Comparison of ENCODE assay signal across 10 cellular contexts in genomic region chr5:39264528-39264927, GRCh38. TPM values are rescaled to one million over a fixed set of nuclear protein-coding genes. Genes with fewer than 3 reads are reported as not detected.
DNase-seq lines count a peak whose midpoint lies in the region; ATAC-seq and TF ChIP-seq lines count a peak whose summit lies in the region.
"Had no signal": no experiment of that assay in that cellular context is flagged by ENCODE, and none has a peak within 500 bp of the region (broad histone marks: within the 10 kb centered on the region; RNA-seq: fewer than 3 reads in every experiment).

No MANE protein-coding gene starts in this region.

- ATAC-seq in GM18907 (IDR thresholded peaks at IDR 0.05; ENCODE audit: unreplicated experiment) = peak; percentile 96
- peak; percentile 87 for ATAC-seq in GM21529 (IDR thresholded peaks at IDR 0.05; ENCODE audit: unreplicated experiment)
- peak; percentile 91 for ATAC-seq in HG03378 (IDR thresholded peaks at IDR 0.05; ENCODE audit: unreplicated experiment)
- ATAC-seq in sciatic nerve = no peak
- ATAC-seq: psoas muscle had no signal

- CTCF ChIA-PET in Caco-2 (lab: Charles Lee) = no interaction called here

- no peak overlapping the region for H3K4me3 Mint-ChIP-seq in Caco-2 (ENCODE audit: unreplicated experiment)

- H3K27me3 Mint-ChIP-seq in Caco-2 (ENCODE audit: insufficient read depth, unreplicated experiment) = no peaks in the 10 kb centered on the region

- H3K9me3 Mint-ChIP-seq in Caco-2 (ENCODE audit: unreplicated experiment) = no peaks in the 10 kb centered on the region

- no peak overlapping the region for H3K27ac Mint-ChIP-seq in Caco-2 (ENCODE audit: unreplicated experiment)

- no TSS peak for BruUV-seq in Caco-2 (replicated peaks; lab: Mats Ljungman, UMichigan)

- POLR2A ChIA-PET in Caco-2 (lab: Charles Lee) = no interaction called here

- H3K4me1 Mint-ChIP-seq in Caco-2 (ENCODE audit: low read depth, unreplicated experiment) = peaks cover 4% of the 10 kb centered on the region

- no peaks in the 10 kb centered on the region for H3K4me1 ChIP-seq in Caco-2
- H3K4me1 ChIP-seq: psoas muscle had no signal

- H3K9me3 ChIP-seq in Caco-2 = no peaks in the 10 kb centered on the region
- H3K9me3 ChIP-seq: psoas muscle had no signal

- H3K4me3 ChIP-seq in Caco-2 (ENCODE audit: low read depth, low read length) = no peak overlapping the region
- H3K4me3 ChIP-seq: psoas muscle had no signal

- H3K36me3 ChIP-seq in Caco-2 (ENCODE audit: control insufficient read depth, insufficient read depth, low read length) = no peaks in the 10 kb centered on the region

- DNase-seq in medulla oblongata (ENCODE audit: extremely low spot score) (peak; percentile 16), Caco-2 (no peak), putamen (ENCODE audit: low spot score) (no peak), sciatic nerve (ENCODE audit: low spot score) (no peak)
- DNase-seq: activated effector memory CD4-positive, alpha-beta T cell treated with anti-CD3 and anti-CD28 coated beads, Interleukin-2, amount 50 U/mL, for 16 hours; NCI-H187; psoas muscle had no signal

- no peaks in the 10 kb centered on the region for H3K36me3 Mint-ChIP-seq in Caco-2 (ENCODE audit: insufficient read depth, unreplicated experiment)

- H3K27me3 ChIP-seq in Caco-2 (replicated peaks; ENCODE audit: control insufficient read depth, insufficient read depth, low read length) = no peaks in the 10 kb centered on the region

- intact Hi-C loops in Caco-2 (cut with micrococcal nuclease; ENCODE audit: unreplicated experiment) = no loop called here
- intact Hi-C loops in sciatic nerve (cut with DNase I) = no loop called here

- TF ChIP-seq CTCF in Caco-2 (IDR thresholded peaks at IDR 0.05; ENCODE audit: insufficient read depth in 1 of 2, low read depth in 1 of 2, low read length in 1 of 2, severe bottlenecking in 1 of 2, unreplicated experiment in 1 of 2) = no peak

RNA-seq across cellular contexts. Expression of gene FYB1, which starts 45.2 kb away (rescaled TPM):
- 0.60 and 1.3 TPM in 2 replicates for total RNA-seq in Caco-2 (2022)
- total RNA-seq in sciatic nerve = 31.3 TPM

Comparison
In these comparisons a context has a peak if more than half of its experiments do, and no peak if none do; other contexts are left out.
1. RNA of gene FYB1, which starts 45.2 kb away (total RNA-seq): 31.3 TPM in sciatic nerve (single experiment); 0.60 to 1.3 TPM in Caco-2; every median in the first group is over 10 times any median in the second.